11 cellular contexts compared by ENCODE assay signal in genomic region chr19:58317481-58318072, GRCh38. TPM values are rescaled to one million over a fixed set of nuclear protein-coding genes. Genes with fewer than 3 reads are reported as not detected.
DNase-seq lines count a peak whose midpoint lies in the region; ATAC-seq and TF ChIP-seq lines count a peak whose summit lies in the region.
"Had no signal": no experiment of that assay in that cellular context is flagged by ENCODE, and none has a peak within 500 bp of the region (broad histone marks: within the 10 kb centered on the region; RNA-seq: fewer than 3 reads in every experiment).

No MANE protein-coding gene starts in this region.

- H4K8ac ChIP-seq in neuronal stem cell (ENCODE audit: low read depth, low read length): no peak overlapping the region

- CTCF ChIA-PET in activated naive CD4-positive, alpha-beta T cell treated with anti-CD3 and anti-CD28 coated beads for 36 hours (lab: Charles Lee): interaction anchor here (0.9 kb wide), 1 partner anchor 16 kb away, joined by 3 read pairs; no protein-coding TSS in a partner anchor

- H3K4me1 ChIP-seq in neuronal stem cell (ENCODE audit: control insufficient read depth in 2 of 2, insufficient read depth in 1 of 2, low read depth in 1 of 2, low read length in 2 of 2): no peaks in the 10 kb centered on the region
- H3K4me1 ChIP-seq: BE2C had no signal

- H2BK120ac ChIP-seq in neuronal stem cell (ENCODE audit: low read depth, low read length): no peak overlapping the region

- H3K4ac ChIP-seq in neuronal stem cell (ENCODE audit: low read length): no peak overlapping the region

- intact Hi-C loops in activated naive CD4-positive, alpha-beta T cell treated with anti-CD3 and anti-CD28 coated beads for 36 hours (cut with micrococcal nuclease): no loop called here
- intact Hi-C loops in left colon (cut with DNase I, micrococcal nuclease): no loop called here

- H3K27ac Mint-ChIP-seq in activated naive CD4-positive, alpha-beta T cell treated with anti-CD3 and anti-CD28 coated beads for 36 hours: no peak overlapping the region

- no peak overlapping the region for H2BK15ac ChIP-seq in neuronal stem cell (ENCODE audit: low read length)

- no peak for ATAC-seq in left colon

- H3K4me1 Mint-ChIP-seq in activated naive CD4-positive, alpha-beta T cell treated with anti-CD3 and anti-CD28 coated beads for 36 hours (ENCODE audit: low read depth): no peaks in the 10 kb centered on the region

- no peak overlapping the region for H3K4me2 ChIP-seq in neuronal stem cell (ENCODE audit: insufficient read depth, low read length, poor library complexity, severe bottlenecking)

- no peaks in the 10 kb centered on the region for H3K27me3 ChIP-seq in neuronal stem cell (ENCODE audit: control insufficient read depth in 3 of 3, insufficient read depth in 3 of 3, low read depth in 1 of 3, low read length in 3 of 3)
- H3K27me3 ChIP-seq: BE2C had no signal

- no peak overlapping the region for H2BK5ac ChIP-seq in neuronal stem cell (ENCODE audit: low read length)

- H3K14ac ChIP-seq in neuronal stem cell (ENCODE audit: low read length): no peak overlapping the region

- peaks cover 2% of the 10 kb centered on the region for H3K79me1 ChIP-seq in neuronal stem cell (ENCODE audit: low read depth, low read length)

- no peak overlapping the region for H2BK12ac ChIP-seq in neuronal stem cell (ENCODE audit: low read length)

- no peak overlapping the region for H3K9ac ChIP-seq in neuronal stem cell (ENCODE audit: low read depth, low read length, poor library complexity)

- no peak overlapping the region for H3K27ac ChIP-seq in neuronal stem cell (replicated peaks; ENCODE audit: low read length)

- no peak overlapping the region for H3K23ac ChIP-seq in neuronal stem cell (ENCODE audit: low read depth, low read length, poor library complexity)

- no peaks in the 10 kb centered on the region for H3K27me3 Mint-ChIP-seq in activated naive CD4-positive, alpha-beta T cell treated with anti-CD3 and anti-CD28 coated beads for 36 hours (ENCODE audit: low read depth)
- H3K27me3 Mint-ChIP-seq: progenitor cell of endocrine pancreas had no signal

- peaks cover 28 to 69% of the 10 kb centered on the region in 2 donors for H3K36me3 ChIP-seq in neuronal stem cell (replicated peaks in 1 of 2; ENCODE audit: control insufficient read depth in 2 of 2, insufficient read depth in 2 of 2, low read length in 2 of 2)

- peaks cover 37% of the 10 kb centered on the region for H3K36me3 Mint-ChIP-seq in activated naive CD4-positive, alpha-beta T cell treated with anti-CD3 and anti-CD28 coated beads for 36 hours (ENCODE audit: low read depth)

- no peak overlapping the region for H3K18ac ChIP-seq in neuronal stem cell (ENCODE audit: low read length)

- no peak overlapping the region for H2AFZ ChIP-seq in neuronal stem cell (ENCODE audit: low read length)

- no peak overlapping the region for H3K4me3 ChIP-seq in neuronal stem cell (ENCODE audit: low read length in 2 of 2)

- no peak overlapping the region for H4K91ac ChIP-seq in neuronal stem cell (ENCODE audit: low read depth, low read length, poor library complexity)

- H2AK5ac ChIP-seq in neuronal stem cell (ENCODE audit: low read depth, low read length): no peak overlapping the region

- DNase-seq in activated naive CD4-positive, alpha-beta T cell treated with anti-CD3 and anti-CD28 coated beads for 36 hours: peak; percentile 30
- DNase-seq in activated naive CD4-positive, alpha-beta T cell treated with anti-CD3 and anti-CD28 coated beads, Interleukin-2, amount 50 U/mL, for 16 hours: no peak
- peak; percentile 69 for DNase-seq in dermis blood vessel endothelial cell
- DNase-seq in neuronal stem cell (ENCODE audit: low spot score): peak; percentile 48
- DNase-seq in left colon: no peak
- DNase-seq in NK-92 treated with Interleukin-12 subunit alpha and Interleukin-12 subunit beta, amount 100 ng/mL, for 24 hours (lab: John Stamatoyannopoulos, UW): no peak
- no peak for DNase-seq in NCI-H128 (lab: John Stamatoyannopoulos, UW; ENCODE audit: unreplicated experiment)
- DNase-seq: BE2C, NCI-H1105 treated with DMSO at 0.1 percent for 48 hours had no signal

- peaks cover 0 to under 1% of the 10 kb centered on the region in 2 donors for H3K9me3 ChIP-seq in neuronal stem cell (replicated peaks in 1 of 2; ENCODE audit: control insufficient read depth in 2 of 2, insufficient read depth in 1 of 2, low read depth in 1 of 2, low read length in 2 of 2)
- H3K9me3 ChIP-seq: BE2C had no signal

- peaks cover 2% of the 10 kb centered on the region for H3K9me3 Mint-ChIP-seq in activated naive CD4-positive, alpha-beta T cell treated with anti-CD3 and anti-CD28 coated beads for 36 hours

- WGBS in neuronal stem cell (ENCODE audit: extremely low coverage in 2 of 2, insufficient read length in 2 of 2, insufficient replicate concordance in 1 of 2), 2 donors: no CpG with 5 or more reads among the region's 6 CpGs

- H3K4me3 Mint-ChIP-seq in activated naive CD4-positive, alpha-beta T cell treated with anti-CD3 and anti-CD28 coated beads for 36 hours: no peak overlapping the region

TF ChIP-seq in PFSK-1, 5 proteins besides CTCF, POLR2A, EP300 and RAD21:
- TF ChIP-seq FOXP2 (optimal IDR thresholded peaks at IDR 0.05; ENCODE audit: borderline replicate concordance, extremely low read depth, extremely low read length, insufficient read depth) (no peak), SIN3A (IDR thresholded peaks at IDR 0.05; ENCODE audit: borderline replicate concordance, insufficient read depth, low read length) (peak; percentile 79; the same call in 1 of the 2 replicates), POLR2AphosphoS5 (IDR thresholded peaks at IDR 0.05; ENCODE audit: low read depth, low read length) (no peak), REST (IDR thresholded peaks at IDR 0.05; ENCODE audit: insufficient read depth in 1 of 2, low read depth in 2 of 2, low read length in 2 of 2) (peak; percentile 90 to 99), TAF1 (IDR thresholded peaks at IDR 0.05; ENCODE audit: borderline replicate concordance, insufficient read depth, low read length) (no peak)

RNA-seq across cellular contexts. Expression of gene ZSCAN22, which starts 9.2 kb away (rescaled TPM):
- 1 to 10 TPM; 1.2 to 1.3 TPM for total RNA-seq in activated naive CD4-positive, alpha-beta T cell treated with anti-CD3 and anti-CD28 coated beads for 36 hours
- polyA plus RNA-seq in PFSK-1 (2012; ENCODE audit: insufficient read length, low read depth): 3.4 TPM
- total RNA-seq in dermis blood vessel endothelial cell (3.4 and 3.7 TPM in 2 replicates), left colon (1 to 10 TPM; 2.6 to 2.8 TPM)
- polyA plus RNA-seq in neuronal stem cell (2013, experiment 1 of 2): 1.8 TPM
- polyA plus RNA-seq in neuronal stem cell (2013, experiment 2 of 2): 1.8 TPM

RNA-seq across cellular contexts. Expression of gene ERVK3-1, which starts 12.4 kb away (rescaled TPM):
- total RNA-seq in activated naive CD4-positive, alpha-beta T cell treated with anti-CD3 and anti-CD28 coated beads for 36 hours: 10 to 100 TPM; 24.5 to 27.7 TPM
- 43.2 TPM for polyA plus RNA-seq in PFSK-1 (2012; ENCODE audit: insufficient read length, low read depth)
- total RNA-seq in dermis blood vessel endothelial cell (24.1 and 31.8 TPM in 2 replicates), left colon (10 to 100 TPM; 24.3 to 26.9 TPM)
- polyA plus RNA-seq in neuronal stem cell (2013, experiment 1 of 2): 33.2 TPM
- 32.1 TPM for polyA plus RNA-seq in neuronal stem cell (2013, experiment 2 of 2)

RNA-seq across cellular contexts. Expression of gene A1BG, which starts 35.7 kb away (rescaled TPM):
- total RNA-seq in activated naive CD4-positive, alpha-beta T cell treated with anti-CD3 and anti-CD28 coated beads for 36 hours: 1 to 10 TPM; 6.1 to 7.4 TPM
- polyA plus RNA-seq in PFSK-1 (2012; ENCODE audit: insufficient read length, low read depth): 100 TPM
- total RNA-seq in dermis blood vessel endothelial cell: 0.37 and 12.4 TPM in 2 replicates
- polyA plus RNA-seq in neuronal stem cell (2013, experiment 1 of 2): 35.9 TPM
- 29.4 TPM for polyA plus RNA-seq in neuronal stem cell (2013, experiment 2 of 2)
- 1 to 10 TPM; 2.1 to 2.5 TPM for total RNA-seq in left colon

RNA-seq across cellular contexts. Expression of gene ZNF8, which starts 38.8 kb away (rescaled TPM):
- total RNA-seq in activated naive CD4-positive, alpha-beta T cell treated with anti-CD3 and anti-CD28 coated beads for 36 hours: 1 to 10 TPM; 3.2 to 3.6 TPM
- polyA plus RNA-seq in PFSK-1 (2012; ENCODE audit: insufficient read length, low read depth): 0.99 TPM
- total RNA-seq in dermis blood vessel endothelial cell: 5.6 and 6.1 TPM in 2 replicates
- 9.0 TPM for polyA plus RNA-seq in neuronal stem cell (2013, experiment 1 of 2)
- polyA plus RNA-seq in neuronal stem cell (2013, experiment 2 of 2): 10.0 TPM
- total RNA-seq in left colon: 1 to 10 TPM; 3.5 to 4.1 TPM

RNA-seq across cellular contexts. Expression of gene ZNF497, which starts 45.0 kb away (rescaled TPM):
- total RNA-seq in activated naive CD4-positive, alpha-beta T cell treated with anti-CD3 and anti-CD28 coated beads for 36 hours: under 1 TPM; 0.40 to 0.41 TPM
- 4.9 TPM for polyA plus RNA-seq in PFSK-1 (2012; ENCODE audit: insufficient read length, low read depth)
- total RNA-seq in dermis blood vessel endothelial cell (1.3 and 2.9 TPM in 2 replicates), left colon (1 to 10 TPM in 1 of 2 donors, under 1 TPM in 1; 0.73 to 1.6 TPM)
- 2.1 TPM for polyA plus RNA-seq in neuronal stem cell (2013, experiment 1 of 2)
- 2.1 TPM for polyA plus RNA-seq in neuronal stem cell (2013, experiment 2 of 2)

Comparison
In these comparisons a context has a peak if more than half of its experiments do, and no peak if none do; other contexts are left out.
1. DNase-seq: peak in activated naive CD4-positive, alpha-beta T cell treated with anti-CD3 and anti-CD28 coated beads for 36 hours (single experiment), dermis blood vessel endothelial cell (single experiment) and neuronal stem cell (single experiment); none in activated naive CD4-positive, alpha-beta T cell treated with anti-CD3 and anti-CD28 coated beads, Interleukin-2, amount 50 U/mL, for 16 hours (single experiment), left colon (0 of 2), NK-92 treated with Interleukin-12 subunit alpha and Interleukin-12 subunit beta, amount 100 ng/mL, for 24 hours (single experiment) and NCI-H128 (single experiment).